ENCODE assay signal across 23 cellular contexts in the genomic region with DNA sequence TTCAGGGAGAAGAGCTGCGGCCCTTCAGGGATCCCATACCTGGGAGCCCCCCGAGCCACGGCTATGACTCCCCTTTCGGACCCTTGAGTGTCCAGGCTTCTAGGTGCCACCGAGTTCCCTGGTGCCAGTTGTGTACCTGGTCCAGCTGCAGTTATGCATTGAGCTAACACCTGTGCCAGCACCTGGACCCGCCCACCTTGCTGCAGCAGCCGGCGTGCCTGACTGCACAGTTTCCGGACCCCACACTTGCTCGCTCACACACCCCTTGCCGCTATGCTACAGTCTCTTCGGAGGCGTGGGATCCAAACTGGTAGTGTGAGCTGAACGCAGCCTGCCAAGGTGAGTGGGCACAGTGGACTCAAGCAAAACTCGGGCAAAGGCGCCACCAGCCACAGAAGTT.
"Had no signal": no experiment of that assay in that cellular context is flagged by ENCODE, and none has a peak within 500 bp of the region (broad histone marks: within the 10 kb centered on the region; RNA-seq: fewer than 3 reads in every experiment).

No MANE protein-coding gene starts in this region.

- H3K27me3 ChIP-seq: adrenal gland, Peyer's patch had no signal

- H3K4me1 ChIP-seq: adrenal gland, Peyer's patch had no signal

- H3K4me3 ChIP-seq: adrenal gland, Peyer's patch, SK-N-MC had no signal

- DNase-seq: activated B cell treated with CpG ODN at 0.5 μM for 24 hours; activated CD4-positive, alpha-beta memory T cell treated with anti-CD3 and anti-CD28 coated beads for 36 hours; activated CD4-positive, alpha-beta T cell treated with anti-CD3 and anti-CD28 coated beads for 1 hour; activated CD4-positive, alpha-beta T cell treated with anti-CD3 and anti-CD28 coated beads, Interleukin-2, amount 10 ng/mL, durations not matched to agents 7 days and 5 days; activated CD8-positive, alpha-beta memory T cell treated with anti-CD3 and anti-CD28 coated beads for 24 hours; activated naive CD4-positive, alpha-beta T cell treated with anti-CD3 and anti-CD28 coated beads, Interleukin-2, amount 50 U/mL, for 16 hours; activated naive CD8-positive, alpha-beta T cell treated with anti-CD3 and anti-CD28 coated beads, Interleukin-2, amount 10 ng/mL, durations not matched to agents 7 days and 5 days; activated T-cell treated with anti-CD3 and anti-CD28 coated beads, Interleukin-2, amount 50 U/mL, for 4 hours; adrenal gland; anterior cingulate cortex; caudate nucleus; KG1; NCI-H1048; NCI-H1417; NCI-H1694 treated with DMSO at 0.1 percent for 48 hours; NCI-H2029 treated with DMSO at 0.1 percent for 48 hours; NCI-H524 treated with DMSO at 0.1 percent for 48 hours; Peyer's patch; SIG-M5; T-cell; T-helper 2 cell; T1000 had no signal

- ATAC-seq: activated T-cell treated with anti-CD3 and anti-CD28 coated beads, Interleukin-2, amount 50 U/mL, for 4 hours; T-cell had no signal

- H3K9me3 ChIP-seq: adrenal gland, Peyer's patch had no signal

- H3K36me3 ChIP-seq: adrenal gland, Peyer's patch had no signal

- H3K27ac ChIP-seq: adrenal gland, Peyer's patch, SK-N-MC had no signal
